ENCODE assay signal across 8 cellular contexts in genomic region chr17:27471321-27472269, GRCh38. TPM values are rescaled to one million over a fixed set of nuclear protein-coding genes. Genes with fewer than 3 reads are reported as not detected.
A peak's percentile ranks its signal among the peaks of the same experiment; 100 is the strongest.
DNase-seq lines count a peak whose midpoint lies in the region; ATAC-seq, FAIRE-seq and TF ChIP-seq lines count a peak whose summit lies in the region.

No MANE protein-coding gene starts in this region.

- 76 to 79% (median 78%) methylated on average over 14 of the region's 14 CpGs for WGBS in small intestine, 3 donors

- TF ChIP-seq CTCF in GM13977 (IDR thresholded peaks at IDR 0.05; ENCODE audit: extremely low read depth, insufficient read depth, missing control alignments), result no peak
- TF ChIP-seq CTCF in astrocyte of the spinal cord (IDR thresholded peaks at IDR 0.05; ENCODE audit: low read depth, low read length), result no peak

- H3K4me3 ChIP-seq in astrocyte of the spinal cord (ENCODE audit: low read depth, low read length) (no peak overlapping the region), small intestine (ENCODE audit: low read depth in 1 of 2, low read length in 2 of 2) (no peak overlapping the region)

- no peaks in the 10 kb centered on the region for H3K36me3 ChIP-seq in small intestine (ENCODE audit: control insufficient read depth in 2 of 2, insufficient read depth in 2 of 2, low read length in 2 of 2)

- H3K27ac ChIP-seq in small intestine (ENCODE audit: low read depth in 1 of 2, low read length in 1 of 2), result peak overlapping the region in 1 of 2 donors; percentile 36

- no peaks in the 10 kb centered on the region for H3K9me3 ChIP-seq in small intestine (ENCODE audit: control insufficient read depth, low read depth)

- DNase-seq in GM13977 (ENCODE audit: low spot score) (peak; percentile 50), T-helper 2 cell (peak in 4 of 5 experiments; percentile 11 to 96 (median 60)), astrocyte of the spinal cord (ENCODE audit: low read depth, low spot score) (peak; percentile 31), dedifferentiated amniotic fluid mesenchymal stem cell (ENCODE audit: extremely low spot score) (no peak), NCI-H524 (lab: John Stamatoyannopoulos, UW) (no peak), small intestine (no peak)
- peak; percentile 94 for DNase-seq in stimulated activated CD4-positive, alpha-beta T cell treated with anti-CD3 and anti-CD28 coated beads, Interleukin-1b, Interleukin-23, amount 100 ng/mL, for 48 hours

- peaks cover 0 to 11% of the 10 kb centered on the region in 2 donors for H3K4me1 ChIP-seq in small intestine (ENCODE audit: control insufficient read depth in 2 of 2, insufficient read depth in 1 of 2, low read depth in 1 of 2, low read length in 1 of 2)

- peak; percentile 68 for ATAC-seq in HG02642 (IDR thresholded peaks at IDR 0.05; ENCODE audit: poor library complexity, unreplicated experiment)

- in situ Hi-C loops in GM13977 (cut with MboI; ENCODE audit: low pct_unique_long_range_greater_than_20kb, low sequenced_read_pairs, unreplicated experiment) (no loop called here), astrocyte of the spinal cord (cut with HindIII; ENCODE audit: low sequenced_read_pairs) (no loop called here)

- no peak for FAIRE-seq in small intestine (lab: Jason Lieb, UNC)

- H3K27me3 ChIP-seq in small intestine (ENCODE audit: control insufficient read depth in 2 of 2, insufficient read depth in 2 of 2, low read length in 2 of 2), result no peaks in the 10 kb centered on the region

RNA-seq across cellular contexts. Expression of gene KSR1, which starts 15.3 kb away (rescaled TPM):
- 10 to 100 TPM in 2 of 3 donors, 1 to 10 TPM in 1; 8.6 to 13.0 (median 12.8) TPM for polyA plus RNA-seq in small intestine

Comparison
In these comparisons a context has a peak if more than half of its experiments do, and no peak if none do; other contexts are left out.
1. DNase-seq: peak in GM13977 (single experiment), T-helper 2 cell (4 of 5), astrocyte of the spinal cord (single experiment) and stimulated activated CD4-positive, alpha-beta T cell treated with anti-CD3 and anti-CD28 coated beads, Interleukin-1b, Interleukin-23, amount 100 ng/mL, for 48 hours (single experiment); none in dedifferentiated amniotic fluid mesenchymal stem cell (single experiment), NCI-H524 (0 of 2) and small intestine (single experiment).